ENCODE assay signal across 26 cellular contexts in the genomic region with DNA sequence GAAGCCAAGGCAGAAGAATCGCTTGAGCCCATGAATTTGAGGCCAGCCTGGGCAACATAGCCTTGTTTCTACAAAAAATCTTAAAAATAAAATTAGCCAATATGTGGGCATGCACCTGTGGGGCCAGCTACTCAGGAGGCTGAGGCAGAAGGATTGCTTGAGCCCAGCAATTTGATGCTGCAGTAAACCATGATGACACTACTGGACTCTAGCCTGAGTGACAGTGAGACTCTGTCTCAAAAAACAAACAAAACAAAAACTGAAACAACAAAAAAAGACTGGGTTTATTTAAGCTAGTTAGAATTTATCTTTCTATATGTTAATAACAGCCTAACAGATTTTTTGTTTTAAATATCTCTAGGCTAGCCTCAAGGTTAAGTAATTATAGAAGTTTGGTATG.
"Had no signal": no experiment of that assay in that cellular context is flagged by ENCODE, and none has a peak within 500 bp of the region (broad histone marks: within the 10 kb centered on the region; RNA-seq: fewer than 3 reads in every experiment).

No MANE protein-coding gene starts in this region.

- H3K36me3 ChIP-seq: gastroesophageal sphincter, lower lobe of right lung, prostate gland, right atrium auricular region, sigmoid colon, suprapubic skin, upper lobe of right lung, uterus had no signal

- H3K4me1 ChIP-seq: esophagus muscularis mucosa, foreskin keratinocyte, gastroesophageal sphincter, heart right ventricle, lower lobe of right lung, prostate gland, right atrium auricular region, sigmoid colon, suprapubic skin, transverse colon, upper lobe of right lung, uterus had no signal

- H3K27me3 Mint-ChIP-seq: naive thymus-derived CD8-positive, alpha-beta T cell; stimulated activated memory B cell treated with anti-CD40 and anti-IgM and Interleukin-4, amounts not matched to agents 10 μg/mL and 1 μg/mL and 100 μg/mL, for 72 hours; stimulated activated naive CD8-positive, alpha-beta T cell treated with anti-CD3 and anti-CD28 coated beads, Interleukin-15, amount 100 ng/mL, for 72 hours had no signal

- FAIRE-seq: endothelial cell of umbilical vein had no signal

- H3K4me3 ChIP-seq: coronary artery, esophagus muscularis mucosa, gastroesophageal sphincter, heart right ventricle, lower lobe of right lung, prostate gland, right atrium auricular region, sigmoid colon, suprapubic skin, transverse colon, upper lobe of right lung, uterus had no signal

- H3K4me3 Mint-ChIP-seq: naive thymus-derived CD8-positive, alpha-beta T cell; neural crest cell; stimulated activated memory B cell treated with anti-CD40 and anti-IgM and Interleukin-4, amounts not matched to agents 10 μg/mL and 1 μg/mL and 100 μg/mL, for 72 hours; stimulated activated naive CD8-positive, alpha-beta T cell treated with anti-CD3 and anti-CD28 coated beads, Interleukin-15, amount 100 ng/mL, for 72 hours had no signal

- H3K9me3 Mint-ChIP-seq: naive thymus-derived CD8-positive, alpha-beta T cell; neural crest cell; stimulated activated memory B cell treated with anti-CD40 and anti-IgM and Interleukin-4, amounts not matched to agents 10 μg/mL and 1 μg/mL and 100 μg/mL, for 72 hours; stimulated activated naive CD8-positive, alpha-beta T cell treated with anti-CD3 and anti-CD28 coated beads, Interleukin-15, amount 100 ng/mL, for 72 hours had no signal

- ATAC-seq: foreskin keratinocyte; gastroesophageal sphincter; heart right ventricle; left colon; left ventricle myocardium superior; lower lobe of right lung; naive thymus-derived CD8-positive, alpha-beta T cell; stimulated activated memory B cell treated with anti-CD40 and anti-IgM and Interleukin-4, amounts not matched to agents 10 μg/mL and 1 μg/mL and 100 μg/mL, for 72 hours; stimulated activated naive CD8-positive, alpha-beta T cell treated with anti-CD3 and anti-CD28 coated beads, Interleukin-15, amount 100 ng/mL, for 72 hours; upper lobe of right lung had no signal

- H3K9me3 ChIP-seq: esophagus muscularis mucosa, gastroesophageal sphincter, heart right ventricle, lower lobe of right lung, prostate gland, right atrium auricular region, sigmoid colon, suprapubic skin, transverse colon, upper lobe of right lung, uterus had no signal

- H3K4me1 Mint-ChIP-seq: neural crest cell; stimulated activated memory B cell treated with anti-CD40 and anti-IgM and Interleukin-4, amounts not matched to agents 10 μg/mL and 1 μg/mL and 100 μg/mL, for 72 hours had no signal

- H3K27ac ChIP-seq: coronary artery, esophagus muscularis mucosa, foreskin keratinocyte, gastroesophageal sphincter, heart right ventricle, lower lobe of right lung, prostate gland, right atrium auricular region, sigmoid colon, suprapubic skin, transverse colon, upper lobe of right lung, uterus had no signal

- H3K27ac Mint-ChIP-seq: stimulated activated memory B cell treated with anti-CD40 and anti-IgM and Interleukin-4, amounts not matched to agents 10 μg/mL and 1 μg/mL and 100 μg/mL, for 72 hours; stimulated activated naive CD8-positive, alpha-beta T cell treated with anti-CD3 and anti-CD28 coated beads, Interleukin-15, amount 100 ng/mL, for 72 hours had no signal

- DNase-seq: dermis blood vessel endothelial cell; effector memory CD4-positive, alpha-beta T cell; foreskin keratinocyte; heart right ventricle; hippocampal formation; islet precursor cell; kidney glomerular epithelial cell; left colon; left ventricle myocardium superior; lower lobe of right lung; naive thymus-derived CD8-positive, alpha-beta T cell; sigmoid colon; stimulated activated CD4-positive, alpha-beta T cell treated with anti-CD3 and anti-CD28 coated beads, Interleukin-4, amount 100 ng/mL, for 4 hours; stimulated activated naive CD8-positive, alpha-beta T cell treated with anti-CD3 and anti-CD28 coated beads, Interleukin-15, amount 100 ng/mL, for 72 hours; transverse colon; upper lobe of right lung; uterus had no signal
